Comparison of ENCODE assay signal across 25 cellular contexts in the genomic region with DNA sequence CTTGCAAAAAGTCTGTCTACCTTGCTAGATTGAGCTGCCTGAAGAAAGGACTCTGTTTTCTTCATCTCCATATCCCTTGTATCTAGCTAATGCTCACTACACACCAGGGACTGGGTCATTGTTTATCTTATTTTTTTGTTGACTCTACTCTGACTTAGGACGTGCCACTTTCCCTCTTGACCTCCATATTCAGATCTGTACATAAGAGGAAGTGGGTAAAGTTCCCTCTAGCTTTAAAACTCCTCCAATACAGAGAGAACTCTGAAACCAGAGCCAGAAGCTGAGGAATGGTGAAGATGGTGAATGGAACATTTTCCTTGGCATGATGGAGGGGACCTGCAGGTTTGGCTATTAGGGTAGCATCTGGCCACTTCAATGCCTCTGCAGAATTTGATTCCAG.
"Had no signal": no experiment of that assay in that cellular context is flagged by ENCODE, and none has a peak within 500 bp of the region (broad histone marks: within the 10 kb centered on the region; RNA-seq: fewer than 3 reads in every experiment).

No MANE protein-coding gene starts in this region.

- DNase-seq: activated CD4-positive, alpha-beta memory T cell treated with anti-CD3 and anti-CD28 coated beads for 36 hours; activated CD4-positive, alpha-beta T cell treated with anti-CD3 and anti-CD28 coated beads for 36 hours; activated CD4-positive, alpha-beta T cell treated with anti-CD3 and anti-CD28 coated beads, Interleukin-2, amount 10 ng/mL, durations not matched to agents 24 days and 14 days; activated CD4-positive, CD25-positive, alpha-beta regulatory T cell; activated CD4-positive, CD25-positive, alpha-beta regulatory T cell treated with anti-CD3 and anti-CD28 coated beads, Interleukin-2, amount 50 U/mL, for 72 hours; activated CD8-positive, alpha-beta memory T cell treated with anti-CD3 and anti-CD28 coated beads, Interleukin-2, amount 10 ng/mL, durations not matched to agents 7 days and 5 days; activated CD8-positive, alpha-beta memory T cell treated with anti-CD3 and anti-CD28 coated beads, Interleukin-2, amount 50 U/mL, for 4 hours; activated CD8-positive, alpha-beta T cell treated with anti-CD3 and anti-CD28 coated beads, Interleukin-2, amount 10 ng/mL, durations not matched to agents 7 days and 5 days; activated effector memory CD4-positive, alpha-beta T cell treated with anti-CD3 and anti-CD28 coated beads, Interleukin-2, amount 50 U/mL, for 16 hours; activated naive CD4-positive, alpha-beta T cell; activated naive CD4-positive, alpha-beta T cell treated with anti-CD3 and anti-CD28 coated beads, Interleukin-2, amount 10 ng/mL, durations not matched to agents 7 days and 5 days; activated naive CD8-positive, alpha-beta T cell treated with anti-CD3 and anti-CD28 coated beads, Interleukin-2, amount 10 ng/mL, durations not matched to agents 7 days and 5 days; activated T-cell treated with anti-CD3 and anti-CD28 coated beads, Interleukin-2, amount 50 U/mL, for 1 hour; activated T-cell treated with anti-CD3 and anti-CD28 coated beads, Interleukin-2, amount 50 U/mL, for 48 hours; central memory CD4-positive, alpha-beta T cell; cerebellar nuclear complex; dorsolateral prefrontal cortex; effector memory CD4-positive, alpha-beta T cell; endodermal cell; foreskin fibroblast; head of caudate nucleus; T-helper 17 cell; T1000 had no signal

- ATAC-seq: activated CD4-positive, alpha-beta T cell treated with anti-CD3 and anti-CD28 coated beads for 36 hours; activated CD8-positive, alpha-beta memory T cell treated with anti-CD3 and anti-CD28 coated beads, Interleukin-2, amount 10 ng/mL, durations not matched to agents 7 days and 5 days; activated CD8-positive, alpha-beta T cell treated with anti-CD3 and anti-CD28 coated beads, Interleukin-2, amount 10 ng/mL, durations not matched to agents 7 days and 5 days; activated naive CD4-positive, alpha-beta T cell treated with anti-CD3 and anti-CD28 coated beads, Interleukin-2, amount 50 U/mL, for 72 hours; esophagus mucosa; T-helper 17 cell had no signal
